28 cellular contexts compared by ENCODE assay signal in the genomic region with DNA sequence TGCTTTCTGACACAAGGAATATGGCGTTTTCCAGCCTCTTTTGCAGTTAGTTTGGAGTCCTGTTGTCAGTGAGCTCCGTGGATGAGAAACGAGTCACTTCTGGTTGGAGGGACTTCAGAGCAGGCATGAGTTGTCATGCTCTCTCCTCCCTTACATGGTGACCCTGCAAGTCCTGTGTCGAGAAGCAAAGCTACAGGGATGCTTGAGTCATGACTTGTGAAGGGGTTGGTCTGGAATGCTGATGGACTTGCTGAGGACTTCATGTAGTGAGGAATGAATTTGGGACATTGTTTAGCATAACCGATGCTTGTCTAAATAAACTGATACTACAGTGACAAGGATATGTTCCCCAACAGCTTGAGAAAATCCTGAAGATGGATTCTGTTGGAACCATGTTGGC.
"Had no signal": no experiment of that assay in that cellular context is flagged by ENCODE, and none has a peak within 500 bp of the region (broad histone marks: within the 10 kb centered on the region; RNA-seq: fewer than 3 reads in every experiment).

No MANE protein-coding gene starts in this region.

- H3K27me3 ChIP-seq: colonic mucosa, gastrocnemius medialis, hepatocyte, ovary, tibial nerve, upper lobe of right lung, vagina had no signal

- DNase-seq: colonic mucosa; effector CD8-positive, alpha-beta T cell; erythroblast; esophagus squamous epithelium; gastrocnemius medialis; head of caudate nucleus; immature natural killer cell; islet precursor cell; kidney glomerular epithelial cell; left ventricle myocardium superior; lower lobe of right lung; natural killer cell; occipital lobe; ovary; posterior cingulate gyrus; psoas muscle; right cardiac atrium; spleen; stimulated activated CD4-positive, alpha-beta T cell treated with anti-CD3 and anti-CD28 coated beads, Interleukin-4, amount 100 ng/mL, for 4 hours; upper lobe of right lung had no signal

- H3K9me3 ChIP-seq: colonic mucosa, esophagus squamous epithelium, gastrocnemius medialis, lower lobe of right lung, ovary, psoas muscle, thoracic aorta, upper lobe of right lung, vagina had no signal

- ATAC-seq: gastrocnemius medialis; left ventricle myocardium superior; lower lobe of right lung; natural killer cell; psoas muscle; right cardiac atrium; stimulated activated memory B cell treated with anti-CD40 and anti-IgM and Interleukin-4, amounts not matched to agents 10 μg/mL and 1 μg/mL and 100 μg/mL, for 72 hours; upper lobe of right lung had no signal

- H3K4me3 ChIP-seq: colonic mucosa, esophagus squamous epithelium, gastrocnemius medialis, hepatocyte, lower lobe of right lung, ovary, psoas muscle, skin epidermis, spleen, thoracic aorta, tibial nerve, upper lobe of right lung, vagina had no signal

- H3K4me2 ChIP-seq: hepatocyte had no signal

- H3K79me2 ChIP-seq: hepatocyte had no signal

- H3K36me3 Mint-ChIP-seq: immature natural killer cell; natural killer cell; stimulated activated memory B cell treated with anti-CD40 and anti-IgM and Interleukin-4, amounts not matched to agents 10 μg/mL and 1 μg/mL and 100 μg/mL, for 72 hours had no signal

- H3K36me3 ChIP-seq: colonic mucosa, esophagus squamous epithelium, gastrocnemius medialis, lower lobe of right lung, ovary, spleen, thoracic aorta, tibial nerve, upper lobe of right lung, vagina had no signal

- H2AFZ ChIP-seq: hepatocyte had no signal

- H3K27ac ChIP-seq: colonic mucosa, esophagus squamous epithelium, gastrocnemius medialis, hepatocyte, lower lobe of right lung, ovary, psoas muscle, skin epidermis, spleen, thoracic aorta, tibial nerve, upper lobe of right lung, vagina had no signal

- H3K4me3 Mint-ChIP-seq: dendritic cell treated with granulocyte-macrophage colony-stimulating factor and Interleukin-4, amounts not matched to agents 40 ng/mL and 50 ng/mL, for 4 days; immature natural killer cell; natural killer cell; stimulated activated memory B cell treated with anti-CD40 and anti-IgM and Interleukin-4, amounts not matched to agents 10 μg/mL and 1 μg/mL and 100 μg/mL, for 72 hours; stimulated activated naive CD8-positive, alpha-beta T cell treated with anti-CD3 and anti-CD28 coated beads, Interleukin-15, Interleukin-2, amounts not matched to agents 100 ng/mL and 50 ng/mL, for 24 hours had no signal

- H3K4me1 ChIP-seq: colonic mucosa, esophagus squamous epithelium, gastrocnemius medialis, lower lobe of right lung, psoas muscle, spleen, tibial nerve, upper lobe of right lung, vagina had no signal

- H3K4me1 Mint-ChIP-seq: immature natural killer cell; natural killer cell; stimulated activated memory B cell treated with anti-CD40 and anti-IgM and Interleukin-4, amounts not matched to agents 10 μg/mL and 1 μg/mL and 100 μg/mL, for 72 hours had no signal

- H3K27me3 Mint-ChIP-seq: dendritic cell treated with granulocyte-macrophage colony-stimulating factor and Interleukin-4, amounts not matched to agents 40 ng/mL and 50 ng/mL, for 4 days; stimulated activated memory B cell treated with anti-CD40 and anti-IgM and Interleukin-4, amounts not matched to agents 10 μg/mL and 1 μg/mL and 100 μg/mL, for 72 hours had no signal

- H3K27ac Mint-ChIP-seq: dendritic cell treated with granulocyte-macrophage colony-stimulating factor and Interleukin-4, amounts not matched to agents 40 ng/mL and 50 ng/mL, for 4 days; immature natural killer cell; natural killer cell; stimulated activated memory B cell treated with anti-CD40 and anti-IgM and Interleukin-4, amounts not matched to agents 10 μg/mL and 1 μg/mL and 100 μg/mL, for 72 hours; stimulated activated naive CD8-positive, alpha-beta T cell treated with anti-CD3 and anti-CD28 coated beads, Interleukin-15, Interleukin-2, amounts not matched to agents 100 ng/mL and 50 ng/mL, for 24 hours had no signal

- H3K9me3 Mint-ChIP-seq: dendritic cell treated with granulocyte-macrophage colony-stimulating factor and Interleukin-4, amounts not matched to agents 40 ng/mL and 50 ng/mL, for 4 days; stimulated activated naive CD8-positive, alpha-beta T cell treated with anti-CD3 and anti-CD28 coated beads, Interleukin-15, Interleukin-2, amounts not matched to agents 100 ng/mL and 50 ng/mL, for 24 hours had no signal
